Comparison of ENCODE assay signal across 9 cellular contexts in the genomic region with DNA sequence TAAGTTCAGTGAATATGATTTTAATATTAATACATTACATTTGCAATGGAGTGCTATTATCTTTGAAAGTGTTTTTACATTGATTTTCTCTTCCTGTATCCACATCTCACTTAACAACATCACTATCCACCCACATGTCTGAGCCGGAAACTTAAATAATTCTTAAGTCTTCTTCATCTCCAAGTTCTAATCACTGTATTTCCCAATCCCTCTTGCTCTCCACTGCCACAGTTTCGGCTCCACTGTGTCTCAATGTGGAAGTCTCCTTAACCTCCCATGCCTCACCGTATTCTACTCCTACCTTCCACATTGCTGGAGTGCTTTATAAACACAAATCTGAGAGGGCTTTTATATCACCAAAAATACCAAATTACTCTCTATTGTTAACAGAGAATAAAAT. TPM values are rescaled to one million over a fixed set of nuclear protein-coding genes. Genes with fewer than 3 reads are reported as not detected.
"Had no signal": no experiment of that assay in that cellular context is flagged by ENCODE, and none has a peak within 500 bp of the region (broad histone marks: within the 10 kb centered on the region; RNA-seq: fewer than 3 reads in every experiment).

No MANE protein-coding gene starts in this region.

- H3K9me3 ChIP-seq: HAP-1 had no signal

- H3K36me3 ChIP-seq: HAP-1 had no signal

- ATAC-seq: HCT116, K562 had no signal

- H3K4me3 ChIP-seq: GM23248, HAP-1, K562 had no signal

- H3K27ac Mint-ChIP-seq: HFFc6 had no signal

- H3K4me3 Mint-ChIP-seq: HFFc6 had no signal

- H3K27ac ChIP-seq: GM23248, HL-60 had no signal

- H3K4me1 ChIP-seq: HAP-1 had no signal

- DNase-seq: GM23248, GOT3, H7, HFFc6, IMR-90 had no signal

RNA-seq across cellular contexts. Expression of a gene that starts 25.3 kb away (rescaled TPM):
- total RNA-seq: GM23248 had no signal
